Comparison of ENCODE assay signal across 8 cellular contexts in genomic region chr11:57741132-57742086, GRCh38. TPM values are rescaled to one million over a fixed set of nuclear protein-coding genes. Genes with fewer than 3 reads are reported as not detected.
DNase-seq lines count a peak whose midpoint lies in the region; ATAC-seq and TF ChIP-seq lines count a peak whose summit lies in the region.

A gene with protein sequence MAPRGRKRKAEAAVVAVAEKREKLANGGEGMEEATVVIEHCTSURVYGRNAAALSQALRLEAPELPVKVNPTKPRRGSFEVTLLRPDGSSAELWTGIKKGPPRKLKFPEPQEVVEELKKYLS (plus strand): TSS chr11:57741491. CDS start chr11:57741596, 105 bp downstream.

- intact Hi-C loops in natural killer cell (cut with micrococcal nuclease): loop anchor here (1.0 to 2.0 kb wide), 6 partner anchors 29 to 837 kb away; partner anchors contain the start of genes MED19, TIMM10, TMX2 and ZFP91

- peak; percentile 97 for DNase-seq in EH (ENCODE audit: low read depth)
- DNase-seq in H4 (ENCODE audit: low spot score): peak; percentile 97
- peak; percentile 97 for DNase-seq in LoVo (ENCODE audit: low spot score)
- peak; percentile 96 for DNase-seq in RWPE2 (ENCODE audit: low spot score)
- peak; percentile 93 for DNase-seq in activated T-helper 9 cell treated with anti-CD3 and anti-CD28 coated beads, Interleukin-2, amount 50 U/mL, for 16 hours (ENCODE audit: low read depth)
- peak; percentile 96 for DNase-seq in fibroblast of peridontal ligament (ENCODE audit: extremely low read depth)
- peak; percentile 81 for DNase-seq in natural killer cell
- DNase-seq in stimulated activated naive CD4-positive, alpha-beta T cell treated with Interleukin-2 at 50 U/mL for 16 hours (lab: John Stamatoyannopoulos, UW): peak; percentile 97

- ATAC-seq in RWPE2 (ENCODE audit: low read depth) (peak; percentile 95), natural killer cell (peak; percentile 84 to 91 (median 86))

- H3K27ac Mint-ChIP-seq in natural killer cell: peak within 1 kb of the TSS; percentile 99

- H3K4me1 Mint-ChIP-seq in natural killer cell: peaks cover 18 to 30% of the 10 kb centered on the region in 2 donors

- no peaks in the 10 kb centered on the region for H3K9me3 Mint-ChIP-seq in natural killer cell

- H3K27me3 Mint-ChIP-seq in natural killer cell (ENCODE audit: low read depth in 2 of 2): no peaks in the 10 kb centered on the region

- no peaks in the 10 kb centered on the region for H3K36me3 Mint-ChIP-seq in natural killer cell

- H3K27me3 ChIP-seq in RWPE2 (ENCODE audit: insufficient read depth, poor library complexity, severe bottlenecking): no peaks in the 10 kb centered on the region

- H3K4me3 Mint-ChIP-seq in natural killer cell: peak within 1 kb of the TSS; percentile 99

- H3K27ac ChIP-seq in RWPE2 (ENCODE audit: poor library complexity, severe bottlenecking): peak within 1 kb of the TSS; percentile 73

- H3K9me3 ChIP-seq in RWPE2 (ENCODE audit: severe bottlenecking): no peaks in the 10 kb centered on the region

- H3K4me3 ChIP-seq in RWPE2 (ENCODE audit: severe bottlenecking): peak within 1 kb of the TSS; percentile 79

- TF ChIP-seq CTCF in RWPE2 (IDR thresholded peaks at IDR 0.05; ENCODE audit: poor library complexity, severe bottlenecking) (no peak), natural killer cell (IDR thresholded peaks at IDR 0.05) (no peak)

- H3K36me3 ChIP-seq in RWPE2 (ENCODE audit: low read depth): peaks cover 54% of the 10 kb centered on the region

- peaks cover 5% of the 10 kb centered on the region for H3K4me1 ChIP-seq in RWPE2 (ENCODE audit: insufficient read depth, poor library complexity, severe bottlenecking)

RNA-seq across cellular contexts. Expression of the gene that starts here (rescaled TPM):
- 218 and 298 TPM in 2 replicates for total RNA-seq in H4 (2014; rRNA removed; shearing (Covaris generic))
- total RNA-seq in natural killer cell: 10 to 100 TPM; 55.3 to 83.3 (median 61.0) TPM

Comparison
In these comparisons a context has a peak if more than half of its experiments do, and no peak if none do; other contexts are left out.
1. Peak in every context shown above with its lines: DNase-seq, ATAC-seq, H3K4me3 ChIP-seq and H3K27ac ChIP-seq.